In genomic region chr20:41618807-41619294, GRCh38 we compare ENCODE assay signal across 8 cellular contexts. TPM values are rescaled to one million over a fixed set of nuclear protein-coding genes. Genes with fewer than 3 reads are reported as not detected.
DNase-seq lines count a peak whose midpoint lies in the region; ATAC-seq, FAIRE-seq and TF ChIP-seq lines count a peak whose summit lies in the region.

No MANE protein-coding gene starts in this region.

- H3K4me1 ChIP-seq in keratinocyte (ENCODE audit: control insufficient read depth, extremely low read depth, insufficient read depth, low read length): peaks cover 12% of the 10 kb centered on the region

- H3K27ac ChIP-seq in keratinocyte (ENCODE audit: control insufficient read depth, insufficient read depth, low read length): no peak overlapping the region

- no peak for ATAC-seq in activated naive CD8-positive, alpha-beta T cell treated with anti-CD3 and anti-CD28 coated beads, Interleukin-2, amount 50 U/mL, for 24 hours
- ATAC-seq in stimulated activated effector memory CD8-positive, alpha-beta T cell treated with anti-CD3 and anti-CD28 coated beads, Interleukin-12 subunit alpha, Interleukin-12 subunit beta, amount 100 ng/mL, for 72 hours: no peak
- no peak for ATAC-seq in HG03039 (IDR thresholded peaks at IDR 0.05; ENCODE audit: unreplicated experiment)

- peak overlapping the region; percentile 82 for H2AFZ ChIP-seq in keratinocyte (ENCODE audit: control insufficient read depth, low read length)

- FAIRE-seq in keratinocyte (lab: Jason Lieb, UNC): no peak

- H3K9me3 Mint-ChIP-seq in activated naive CD8-positive, alpha-beta T cell treated with anti-CD3 and anti-CD28 coated beads, Interleukin-2, amount 50 U/mL, for 24 hours: no peaks in the 10 kb centered on the region
- H3K9me3 Mint-ChIP-seq in stimulated activated effector memory CD8-positive, alpha-beta T cell treated with anti-CD3 and anti-CD28 coated beads, Interleukin-12 subunit alpha, Interleukin-12 subunit beta, amount 100 ng/mL, for 72 hours: no peaks in the 10 kb centered on the region

- peak overlapping the region; percentile 30 to 62 (median 33) for H3K4me3 ChIP-seq in keratinocyte (ENCODE audit: control insufficient read depth in 2 of 3, extremely low read depth in 1 of 3, insufficient read depth in 2 of 3, low read depth in 1 of 3, low read length in 3 of 3)

- peaks cover 40% of the 10 kb centered on the region for H3K4me1 Mint-ChIP-seq in activated naive CD8-positive, alpha-beta T cell treated with anti-CD3 and anti-CD28 coated beads, Interleukin-2, amount 50 U/mL, for 24 hours
- H3K4me1 Mint-ChIP-seq in stimulated activated effector memory CD8-positive, alpha-beta T cell treated with anti-CD3 and anti-CD28 coated beads, Interleukin-12 subunit alpha, Interleukin-12 subunit beta, amount 100 ng/mL, for 72 hours: peaks cover 24% of the 10 kb centered on the region

- H4K20me1 ChIP-seq in keratinocyte (ENCODE audit: control insufficient read depth, extremely low read depth, insufficient read depth, low read length): no peaks in the 10 kb centered on the region

- H3K4me2 ChIP-seq in keratinocyte (ENCODE audit: control insufficient read depth, extremely low read depth, insufficient read depth, low read depth, low read length): peak overlapping the region; percentile 64

- TF ChIP-seq CTCF in keratinocyte (optimal IDR thresholded peaks at IDR 0.05 in 1 of 3, IDR thresholded peaks at IDR 0.05 in 1 of 3, conservative IDR thresholded peaks at IDR 0.05 in 1 of 3; ENCODE audit: extremely low read depth in 1 of 3, insufficient read depth in 2 of 3, low read length in 3 of 3): no peak

- H3K36me3 Mint-ChIP-seq in activated naive CD8-positive, alpha-beta T cell treated with anti-CD3 and anti-CD28 coated beads, Interleukin-2, amount 50 U/mL, for 24 hours (ENCODE audit: low read depth): no peaks in the 10 kb centered on the region
- H3K36me3 Mint-ChIP-seq in stimulated activated effector memory CD8-positive, alpha-beta T cell treated with anti-CD3 and anti-CD28 coated beads, Interleukin-12 subunit alpha, Interleukin-12 subunit beta, amount 100 ng/mL, for 72 hours: peaks cover 4% of the 10 kb centered on the region

- H3K27ac Mint-ChIP-seq in activated naive CD8-positive, alpha-beta T cell treated with anti-CD3 and anti-CD28 coated beads, Interleukin-2, amount 50 U/mL, for 24 hours: peak overlapping the region; percentile 34
- peak overlapping the region; percentile 87 for H3K27ac Mint-ChIP-seq in stimulated activated effector memory CD8-positive, alpha-beta T cell treated with anti-CD3 and anti-CD28 coated beads, Interleukin-12 subunit alpha, Interleukin-12 subunit beta, amount 100 ng/mL, for 72 hours

- no peaks in the 10 kb centered on the region for H3K9me1 ChIP-seq in keratinocyte (ENCODE audit: control insufficient read depth, extremely low read depth, insufficient read depth, low read length)

- no peaks in the 10 kb centered on the region for H3K27me3 ChIP-seq in keratinocyte (ENCODE audit: control insufficient read depth, extremely low read depth, insufficient read depth, low read length)

- peak overlapping the region; percentile 66 for H3K4me3 Mint-ChIP-seq in activated naive CD8-positive, alpha-beta T cell treated with anti-CD3 and anti-CD28 coated beads, Interleukin-2, amount 50 U/mL, for 24 hours
- peak overlapping the region; percentile 78 for H3K4me3 Mint-ChIP-seq in stimulated activated effector memory CD8-positive, alpha-beta T cell treated with anti-CD3 and anti-CD28 coated beads, Interleukin-12 subunit alpha, Interleukin-12 subunit beta, amount 100 ng/mL, for 72 hours

- H3K9ac ChIP-seq in keratinocyte (ENCODE audit: control insufficient read depth, extremely low read depth, insufficient read depth, low read length): peak overlapping the region; percentile 31

- no peak for TF ChIP-seq EP300 in Ishikawa (IDR thresholded peaks at IDR 0.05; ENCODE audit: borderline replicate concordance)

- H3K79me2 ChIP-seq in keratinocyte (ENCODE audit: control insufficient read depth, insufficient read depth, low read length): peaks cover 25% of the 10 kb centered on the region

- dilution Hi-C loops in keratinocyte (cut with MboI; ENCODE audit: extremely low pct_ligation_motif_present, low sequenced_read_pairs): no loop called here

- H3K9me3 ChIP-seq in keratinocyte (ENCODE audit: control insufficient read depth, low read depth, low read length): no peaks in the 10 kb centered on the region

- no peak for TF ChIP-seq RAD21 in Ishikawa (IDR thresholded peaks at IDR 0.05; ENCODE audit: low read depth)

- DNase-seq in DMS53 (lab: John Stamatoyannopoulos, UW): peak; percentile 78
- DNase-seq in activated naive CD8-positive, alpha-beta T cell treated with anti-CD3 and anti-CD28 coated beads, Interleukin-2, amount 50 U/mL, for 24 hours: no peak
- DNase-seq in keratinocyte (ENCODE audit: low read depth, low spot score): no peak
- no peak for DNase-seq in stimulated activated effector memory CD8-positive, alpha-beta T cell treated with anti-CD3 and anti-CD28 coated beads, Interleukin-12 subunit alpha, Interleukin-12 subunit beta, amount 100 ng/mL, for 72 hours (ENCODE audit: low spot score in 2 of 2)
- DNase-seq in NK-92 (lab: John Stamatoyannopoulos, UW; ENCODE audit: unreplicated experiment): no peak
- DNase-seq in stimulated activated CD4-positive, alpha-beta T cell treated with anti-CD3 and anti-CD28 coated beads, Interleukin-1b, Interleukin-23, amount 100 ng/mL, for 48 hours: no peak

- no peaks in the 10 kb centered on the region for H3K27me3 Mint-ChIP-seq in activated naive CD8-positive, alpha-beta T cell treated with anti-CD3 and anti-CD28 coated beads, Interleukin-2, amount 50 U/mL, for 24 hours

- H3K36me3 ChIP-seq in keratinocyte (ENCODE audit: control insufficient read depth in 2 of 2, extremely low read depth in 1 of 2, insufficient read depth in 2 of 2, low read length in 2 of 2): no peaks in the 10 kb centered on the region

TF ChIP-seq in Ishikawa, 13 proteins besides CTCF, POLR2A, EP300 and RAD21:
- peak; percentile 25; the same call in 1 of the 2 replicates for TF ChIP-seq MAX (IDR thresholded peaks at IDR 0.05)
- TF ChIP-seq TCF12 (IDR thresholded peaks at IDR 0.05; ENCODE audit: low read depth): no peak
- TF ChIP-seq FOXM1 (IDR thresholded peaks at IDR 0.05; ENCODE audit: borderline replicate concordance, low read depth): no peak
- peak; percentile 66 for TF ChIP-seq ZBTB7A (IDR thresholded peaks at IDR 0.05; ENCODE audit: low read depth)
- TF ChIP-seq TEAD4 (IDR thresholded peaks at IDR 0.05): no peak

RNA-seq across cellular contexts. Expression of gene CHD6, which starts 0.7 kb away (rescaled TPM):
- polyA plus RNA-seq in keratinocyte: 5.4 to 6.8 TPM (median 6.0 TPM) in 3 replicates
- 25.4 TPM for polyA plus RNA-seq in keratinocyte (2011; ENCODE audit: low read depth)
- polyA plus RNA-seq in keratinocyte (2011; cell fraction: cytosol; rRNA removed): 3.6 and 5.7 TPM in 2 replicates
- 21.3 and 25.2 TPM in 2 replicates for polyA plus RNA-seq in keratinocyte (2011; cell fraction: nucleus; rRNA removed)
- polyA plus RNA-seq in keratinocyte (2012; ENCODE audit: low replicate concordance): 4.6 and 6.4 TPM in 2 replicates
- 12.6 to 24.0 TPM (median 19.1 TPM) in 3 replicates for polyA minus RNA-seq in keratinocyte
- polyA minus RNA-seq in keratinocyte (2011; cell fraction: cytosol; rRNA and poly(A)+ RNA removed): 4.0 TPM
- 31.4 and 60.3 TPM in 2 replicates for polyA minus RNA-seq in keratinocyte (2011; cell fraction: nucleus; rRNA and poly(A)+ RNA removed)
